Comparison of ENCODE assay signal across 2 cellular contexts in the genomic region with DNA sequence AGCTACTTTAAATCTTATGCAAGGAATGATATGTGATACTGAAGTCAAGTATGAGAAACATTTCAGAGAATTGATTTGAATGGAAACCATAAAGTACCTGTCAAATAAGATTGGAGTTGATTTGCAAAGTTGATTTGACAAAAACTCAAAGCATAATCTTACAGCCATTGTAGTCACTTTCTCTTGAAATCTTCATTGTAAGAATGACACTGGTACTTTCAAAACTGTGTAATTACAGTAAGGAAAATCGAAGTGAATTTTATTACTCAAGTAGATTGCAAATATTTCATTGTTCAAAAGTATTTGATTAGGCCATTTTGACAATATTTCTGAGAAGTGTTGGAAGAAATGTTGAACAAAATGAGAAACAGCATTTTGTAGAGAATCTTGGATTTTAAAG.
TF ChIP-seq lines count a peak whose summit lies in the region.

No MANE protein-coding gene starts in this region.

TF ChIP-seq in SK-N-SH, 30 proteins besides CTCF, POLR2A, EP300 and RAD21:
- TF ChIP-seq, protein P1, sequence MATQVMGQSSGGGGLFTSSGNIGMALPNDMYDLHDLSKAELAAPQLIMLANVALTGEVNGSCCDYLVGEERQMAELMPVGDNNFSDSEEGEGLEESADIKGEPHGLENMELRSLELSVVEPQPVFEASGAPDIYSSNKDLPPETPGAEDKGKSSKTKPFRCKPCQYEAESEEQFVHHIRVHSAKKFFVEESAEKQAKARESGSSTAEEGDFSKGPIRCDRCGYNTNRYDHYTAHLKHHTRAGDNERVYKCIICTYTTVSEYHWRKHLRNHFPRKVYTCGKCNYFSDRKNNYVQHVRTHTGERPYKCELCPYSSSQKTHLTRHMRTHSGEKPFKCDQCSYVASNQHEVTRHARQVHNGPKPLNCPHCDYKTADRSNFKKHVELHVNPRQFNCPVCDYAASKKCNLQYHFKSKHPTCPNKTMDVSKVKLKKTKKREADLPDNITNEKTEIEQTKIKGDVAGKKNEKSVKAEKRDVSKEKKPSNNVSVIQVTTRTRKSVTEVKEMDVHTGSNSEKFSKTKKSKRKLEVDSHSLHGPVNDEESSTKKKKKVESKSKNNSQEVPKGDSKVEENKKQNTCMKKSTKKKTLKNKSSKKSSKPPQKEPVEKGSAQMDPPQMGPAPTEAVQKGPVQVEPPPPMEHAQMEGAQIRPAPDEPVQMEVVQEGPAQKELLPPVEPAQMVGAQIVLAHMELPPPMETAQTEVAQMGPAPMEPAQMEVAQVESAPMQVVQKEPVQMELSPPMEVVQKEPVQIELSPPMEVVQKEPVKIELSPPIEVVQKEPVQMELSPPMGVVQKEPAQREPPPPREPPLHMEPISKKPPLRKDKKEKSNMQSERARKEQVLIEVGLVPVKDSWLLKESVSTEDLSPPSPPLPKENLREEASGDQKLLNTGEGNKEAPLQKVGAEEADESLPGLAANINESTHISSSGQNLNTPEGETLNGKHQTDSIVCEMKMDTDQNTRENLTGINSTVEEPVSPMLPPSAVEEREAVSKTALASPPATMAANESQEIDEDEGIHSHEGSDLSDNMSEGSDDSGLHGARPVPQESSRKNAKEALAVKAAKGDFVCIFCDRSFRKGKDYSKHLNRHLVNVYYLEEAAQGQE (IDR thresholded peaks at IDR 0.05; ENCODE audit: low read depth, low read length): no peak
- TF ChIP-seq JUND (IDR thresholded peaks at IDR 0.05): no peak
- TF ChIP-seq, protein P2, sequence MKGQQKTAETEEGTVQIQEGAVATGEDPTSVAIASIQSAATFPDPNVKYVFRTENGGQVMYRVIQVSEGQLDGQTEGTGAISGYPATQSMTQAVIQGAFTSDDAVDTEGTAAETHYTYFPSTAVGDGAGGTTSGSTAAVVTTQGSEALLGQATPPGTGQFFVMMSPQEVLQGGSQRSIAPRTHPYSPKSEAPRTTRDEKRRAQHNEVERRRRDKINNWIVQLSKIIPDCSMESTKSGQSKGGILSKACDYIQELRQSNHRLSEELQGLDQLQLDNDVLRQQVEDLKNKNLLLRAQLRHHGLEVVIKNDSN (IDR thresholded peaks at IDR 0.05; ENCODE audit: borderline replicate concordance, low read depth): no peak
TF ChIP-seq in SK-N-SH: peak in this region for 0.

TF ChIP-seq in SK-N-SH treated with all-trans-retinoic acid at 6 μM for 48 hours, 23 proteins besides CTCF, POLR2A, EP300 and RAD21 (continued from another document):
- TF ChIP-seq, protein P3, sequence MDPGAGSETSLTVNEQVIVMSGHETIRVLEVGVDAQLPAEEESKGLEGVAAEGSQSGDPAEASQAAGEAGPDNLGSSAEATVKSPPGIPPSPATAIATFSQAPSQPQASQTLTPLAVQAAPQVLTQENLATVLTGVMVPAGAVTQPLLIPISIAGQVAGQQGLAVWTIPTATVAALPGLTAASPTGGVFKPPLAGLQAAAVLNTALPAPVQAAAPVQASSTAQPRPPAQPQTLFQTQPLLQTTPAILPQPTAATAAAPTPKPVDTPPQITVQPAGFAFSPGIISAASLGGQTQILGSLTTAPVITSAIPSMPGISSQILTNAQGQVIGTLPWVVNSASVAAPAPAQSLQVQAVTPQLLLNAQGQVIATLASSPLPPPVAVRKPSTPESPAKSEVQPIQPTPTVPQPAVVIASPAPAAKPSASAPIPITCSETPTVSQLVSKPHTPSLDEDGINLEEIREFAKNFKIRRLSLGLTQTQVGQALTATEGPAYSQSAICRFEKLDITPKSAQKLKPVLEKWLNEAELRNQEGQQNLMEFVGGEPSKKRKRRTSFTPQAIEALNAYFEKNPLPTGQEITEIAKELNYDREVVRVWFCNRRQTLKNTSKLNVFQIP (CRISPR knock-in tag; IDR thresholded peaks at IDR 0.05; ENCODE audit: borderline replicate concordance, low read depth): no peak
- TF ChIP-seq CSDC2 (CRISPR knock-in tag; IDR thresholded peaks at IDR 0.05) (no peak), ZNF70 (CRISPR knock-in tag; IDR thresholded peaks at IDR 0.05) (no peak), ARNTL (CRISPR knock-in tag; IDR thresholded peaks at IDR 0.05; ENCODE audit: borderline replicate concordance, low read depth) (no peak), TOX (CRISPR knock-in tag; IDR thresholded peaks at IDR 0.05; ENCODE audit: borderline replicate concordance) (no peak), ZNF565 (CRISPR knock-in tag; conservative IDR thresholded peaks at IDR 0.05; ENCODE audit: low read depth) (no peak), ZFP3 (CRISPR knock-in tag; IDR thresholded peaks at IDR 0.05) (no peak), PPARA (CRISPR knock-in tag; IDR thresholded peaks at IDR 0.05; ENCODE audit: borderline replicate concordance) (no peak)
- TF ChIP-seq, protein P4, sequence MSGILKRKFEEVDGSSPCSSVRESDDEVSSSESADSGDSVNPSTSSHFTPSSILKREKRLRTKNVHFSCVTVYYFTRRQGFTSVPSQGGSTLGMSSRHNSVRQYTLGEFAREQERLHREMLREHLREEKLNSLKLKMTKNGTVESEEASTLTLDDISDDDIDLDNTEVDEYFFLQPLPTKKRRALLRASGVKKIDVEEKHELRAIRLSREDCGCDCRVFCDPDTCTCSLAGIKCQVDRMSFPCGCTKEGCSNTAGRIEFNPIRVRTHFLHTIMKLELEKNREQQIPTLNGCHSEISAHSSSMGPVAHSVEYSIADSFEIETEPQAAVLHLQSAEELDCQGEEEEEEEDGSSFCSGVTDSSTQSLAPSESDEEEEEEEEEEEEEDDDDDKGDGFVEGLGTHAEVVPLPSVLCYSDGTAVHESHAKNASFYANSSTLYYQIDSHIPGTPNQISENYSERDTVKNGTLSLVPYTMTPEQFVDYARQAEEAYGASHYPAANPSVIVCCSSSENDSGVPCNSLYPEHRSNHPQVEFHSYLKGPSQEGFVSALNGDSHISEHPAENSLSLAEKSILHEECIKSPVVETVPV (CRISPR knock-in tag; IDR thresholded peaks at IDR 0.05): no peak
